In the genomic region with DNA sequence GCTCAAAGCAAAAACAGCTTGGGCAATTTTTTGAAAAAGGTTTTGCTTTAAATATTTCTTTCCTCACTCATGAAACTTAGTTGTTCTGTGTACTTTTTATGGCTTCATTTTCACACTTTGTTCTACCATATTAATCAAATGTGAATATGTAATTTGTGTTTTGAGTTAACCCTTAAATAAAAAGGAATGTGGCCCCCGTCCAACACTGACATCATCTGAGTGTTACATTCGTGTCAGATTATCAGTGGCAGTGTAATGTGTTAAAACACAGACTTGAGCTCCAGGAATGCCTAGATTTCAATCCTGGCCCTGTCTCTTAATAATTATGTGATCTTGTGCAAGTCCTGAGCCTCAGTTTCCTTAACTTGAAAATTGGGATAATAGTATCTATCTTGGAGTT, we compare ENCODE assay signal across 17 cellular contexts. TPM values are rescaled to one million over a fixed set of nuclear protein-coding genes. Genes with fewer than 3 reads are reported as not detected.
DNase-seq lines count a peak whose midpoint lies in the region; ATAC-seq and TF ChIP-seq lines count a peak whose summit lies in the region.
"Had no signal": no experiment of that assay in that cellular context is flagged by ENCODE, and none has a peak within 500 bp of the region (broad histone marks: within the 10 kb centered on the region; RNA-seq: fewer than 3 reads in every experiment).

No MANE protein-coding gene starts in this region.

- H3K4me2 ChIP-seq in fibroblast of lung (ENCODE audit: extremely low read depth, insufficient read depth, low read length), result peak overlapping the region; percentile 19

- DNase-seq in EL (peak; percentile 32), RWPE1 (ENCODE audit: low spot score) (no peak), fibroblast of lung (ENCODE audit: low read depth in 2 of 2) (peak in 1 of 2 donors; percentile 23), gastrocnemius medialis (no peak), NCI-H345 treated with DMSO at 0.1 percent for 48 hours (lab: John Stamatoyannopoulos, UW; ENCODE audit: unreplicated experiment) (no peak), endothelial cell (ENCODE audit: low spot score) (no peak)
- DNase-seq: AML-193; CD4-positive, alpha-beta T cell; DND-41; GF-D8; NCI-H1436; NCI-H2029 treated with DMSO at 0.1 percent for 48 hours; NCI-H510A treated with DMSO at 0.1 percent for 48 hours had no signal

- H2AFZ ChIP-seq in fibroblast of lung (ENCODE audit: low read length), result no peak overlapping the region

- H3K4me1 Mint-ChIP-seq in endothelial cell (ENCODE audit: unreplicated experiment), result peaks cover 12% of the 10 kb centered on the region

- H4K20me1 ChIP-seq in fibroblast of lung (ENCODE audit: control insufficient read depth, extremely low read depth, insufficient read depth, low read length), result no peaks in the 10 kb centered on the region

- CTCF ChIA-PET in RWPE1 (lab: Yijun Ruan, JAX), result interaction anchor here (1.1 kb wide), 1 partner anchor 51 kb away, joined by 4 read pairs; no protein-coding TSS in a partner anchor

- no peaks in the 10 kb centered on the region for H3K36me3 Mint-ChIP-seq in endothelial cell (ENCODE audit: low read depth, unreplicated experiment)

- H3K9ac ChIP-seq in fibroblast of lung (ENCODE audit: insufficient read depth, low read length), result no peak overlapping the region

- ATAC-seq in gastrocnemius medialis (no peak), HG03280 (IDR thresholded peaks at IDR 0.05; ENCODE audit: unreplicated experiment) (no peak), GM19455 (IDR thresholded peaks at IDR 0.05; ENCODE audit: unreplicated experiment) (no peak)
- ATAC-seq: HCT116 had no signal

- intact Hi-C loops in gastrocnemius medialis (cut with DNase I; ENCODE audit: low total_unique reads), result no loop called here

- H3K4me1 ChIP-seq in fibroblast of lung (ENCODE audit: control insufficient read depth, extremely low read depth, insufficient read depth, low read length) (peaks cover 6% of the 10 kb centered on the region), gastrocnemius medialis (peaks cover 41 to 77% of the 10 kb centered on the region in 2 donors)

- peaks cover 87% of the 10 kb centered on the region for H3K79me2 ChIP-seq in fibroblast of lung (ENCODE audit: control insufficient read depth, insufficient read depth, low read length)

- TF ChIP-seq POLR2A in gastrocnemius medialis (IDR thresholded peaks at IDR 0.05), result no peak

- POLR2A ChIA-PET in RWPE1 (lab: Yijun Ruan, JAX; ENCODE audit: low non-redundant PET), result no interaction called here

- H3K27ac ChIP-seq in RWPE1 (peak overlapping the region; percentile 60), fibroblast of lung (ENCODE audit: insufficient read depth, low read length) (no peak overlapping the region), gastrocnemius medialis (peak overlapping the region; percentile 7 to 55 (median 26))

- no peak overlapping the region for H3K4me3 Mint-ChIP-seq in endothelial cell (ENCODE audit: unreplicated experiment)
- H3K4me3 Mint-ChIP-seq: CD4-positive, alpha-beta T cell; IgD-negative memory B cell had no signal

- in situ Hi-C loops in gastrocnemius medialis (cut with MboI; ENCODE audit: low sequenced_read_pairs in 4 of 4), result no loop called here

- H3K36me3 ChIP-seq in fibroblast of lung (ENCODE audit: control insufficient read depth, insufficient read depth, low read length), result peaks cover 1% of the 10 kb centered on the region
- H3K36me3 ChIP-seq in gastrocnemius medialis, result no peaks in the 10 kb centered on the region

- H3K4me3 ChIP-seq in fibroblast of lung (replicated peaks in 1 of 4; ENCODE audit: control extremely low read depth in 1 of 4, insufficient read depth in 1 of 4, low read depth in 3 of 4, low read length in 4 of 4) (no peak overlapping the region), gastrocnemius medialis (no peak overlapping the region)

- no peak overlapping the region for H3K27ac Mint-ChIP-seq in endothelial cell (ENCODE audit: unreplicated experiment)
- H3K27ac Mint-ChIP-seq: CD4-positive, alpha-beta T cell; IgD-negative memory B cell had no signal

- no peaks in the 10 kb centered on the region for H3K9me3 Mint-ChIP-seq in endothelial cell (ENCODE audit: unreplicated experiment)
- H3K9me3 Mint-ChIP-seq: CD4-positive, alpha-beta T cell; IgD-negative memory B cell had no signal

- peaks cover 1% of the 10 kb centered on the region for H3K27me3 Mint-ChIP-seq in endothelial cell (ENCODE audit: unreplicated experiment)
- H3K27me3 Mint-ChIP-seq: CD4-positive, alpha-beta T cell; IgD-negative memory B cell had no signal

- H3K9me3 ChIP-seq in fibroblast of lung (ENCODE audit: control insufficient read depth, insufficient read depth, low read depth, low read length) (no peaks in the 10 kb centered on the region), gastrocnemius medialis (no peaks in the 10 kb centered on the region)

- TF ChIP-seq CTCF in RWPE1 (conservative IDR thresholded peaks at IDR 0.05; ENCODE audit: low read depth) (no peak), fibroblast of lung (conservative IDR thresholded peaks at IDR 0.05 in 1 of 2, IDR thresholded peaks at IDR 0.05 in 1 of 2; ENCODE audit: low read depth in 1 of 2, low read length in 2 of 2) (no peak), gastrocnemius medialis (IDR thresholded peaks at IDR 0.05 in 4 of 5, conservative IDR thresholded peaks at IDR 0.05 in 1 of 5) (no peak), endothelial cell (IDR thresholded peaks at IDR 0.05; ENCODE audit: unreplicated experiment) (no peak)

- H3K27me3 ChIP-seq in fibroblast of lung (ENCODE audit: control insufficient read depth, insufficient read depth, low read length) (no peaks in the 10 kb centered on the region), gastrocnemius medialis (no peaks in the 10 kb centered on the region)

RNA-seq across cellular contexts. Expression of a gene that starts 5.6 kb away (rescaled TPM):
- total RNA-seq in fibroblast of lung (67.8 and 93.3 TPM in 2 replicates), gastrocnemius medialis (100 to 1,000 TPM in 1 of 4 donors, 10 to 100 TPM in 3; 45.5 to 112 (median 86.0) TPM), endothelial cell (ENCODE audit: unreplicated experiment) (103 TPM)
- 158 and 167 TPM in 2 replicates for polyA plus RNA-seq in fibroblast of lung
- polyA plus RNA-seq in fibroblast of lung (2012), result 120 and 126 TPM in 2 replicates
- 69.8 and 75.1 TPM in 2 replicates for polyA minus RNA-seq in fibroblast of lung (ENCODE audit: low replicate concordance)

RNA-seq across cellular contexts. Expression of a gene that starts 15.7 kb away (rescaled TPM):
- total RNA-seq in fibroblast of lung (120 and 147 TPM in 2 replicates), gastrocnemius medialis (10 to 100 TPM; 10.2 to 16.5 (median 12.4) TPM), endothelial cell (ENCODE audit: unreplicated experiment) (35.6 TPM)
- polyA plus RNA-seq in fibroblast of lung, result 89.5 and 111 TPM in 2 replicates
- polyA plus RNA-seq in fibroblast of lung (2012), result 42.3 and 43.9 TPM in 2 replicates
- polyA minus RNA-seq in fibroblast of lung (ENCODE audit: low replicate concordance), result 46.6 and 65.0 TPM in 2 replicates
